28 cellular contexts compared by ENCODE assay signal in the genomic region with DNA sequence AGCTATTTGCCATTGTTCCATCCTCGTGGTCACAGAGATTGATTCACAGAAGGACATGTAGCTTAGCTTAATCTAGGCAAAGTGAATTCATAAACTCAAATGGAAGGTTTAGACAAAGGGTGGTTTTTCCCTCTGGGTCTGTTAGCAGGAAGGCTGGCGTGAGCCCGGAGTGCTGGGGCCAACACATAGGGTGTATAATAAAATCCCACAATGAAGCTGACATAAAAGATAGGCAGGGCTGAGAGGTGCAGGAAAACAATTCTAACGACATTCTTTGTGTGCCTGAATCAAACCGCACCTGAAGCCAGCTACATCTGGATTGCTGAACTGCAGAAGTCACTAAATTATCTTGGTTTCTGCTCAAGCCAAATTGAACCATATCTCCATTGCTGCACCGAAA.
"Had no signal": no experiment of that assay in that cellular context is flagged by ENCODE, and none has a peak within 500 bp of the region (broad histone marks: within the 10 kb centered on the region; RNA-seq: fewer than 3 reads in every experiment).

No MANE protein-coding gene starts in this region.

- H3K4me1 Mint-ChIP-seq: naive thymus-derived CD8-positive, alpha-beta T cell; stimulated activated effector memory CD8-positive, alpha-beta T cell treated with anti-CD3 and anti-CD28 coated beads, Interleukin-12 subunit alpha, Interleukin-12 subunit beta, amount 100 ng/mL, for 72 hours; stimulated activated naive B cell treated with anti-CD40 and anti-IgM and Interleukin-4, amounts not matched to agents 10 μg/mL and 1 μg/mL and 100 μg/mL, for 72 hours had no signal

- ATAC-seq: naive thymus-derived CD8-positive, alpha-beta T cell; natural killer cell treated with Interleukin-12 subunit alpha and Interleukin-12 subunit beta and Interleukin-15 and Interleukin-18, amount 100 ng/mL, for 72 hours; psoas muscle; right cardiac atrium; right lobe of liver; stimulated activated effector memory CD8-positive, alpha-beta T cell treated with anti-CD3 and anti-CD28 coated beads, Interleukin-12 subunit alpha, Interleukin-12 subunit beta, amount 100 ng/mL, for 72 hours; stimulated activated naive B cell treated with anti-CD40 and anti-IgM and Interleukin-4, amounts not matched to agents 10 μg/mL and 1 μg/mL and 100 μg/mL, for 72 hours; upper lobe of right lung had no signal

- H3K36me3 Mint-ChIP-seq: naive thymus-derived CD8-positive, alpha-beta T cell; natural killer cell treated with Interleukin-12 subunit alpha and Interleukin-12 subunit beta and Interleukin-15 and Interleukin-18, amount 100 ng/mL, for 72 hours; stimulated activated effector memory CD8-positive, alpha-beta T cell treated with anti-CD3 and anti-CD28 coated beads, Interleukin-12 subunit alpha, Interleukin-12 subunit beta, amount 100 ng/mL, for 72 hours; stimulated activated naive B cell treated with anti-CD40 and anti-IgM and Interleukin-4, amounts not matched to agents 10 μg/mL and 1 μg/mL and 100 μg/mL, for 72 hours; type B pancreatic cell had no signal

- DNase-seq: naive thymus-derived CD8-positive, alpha-beta T cell; nephron progenitor cell; occipital lobe; ovary; psoas muscle; right cardiac atrium; right lobe of liver; sigmoid colon; small intestine; stimulated activated CD4-positive, alpha-beta T cell treated with anti-CD3 and anti-CD28 coated beads, Interleukin-15, amount 100 ng/mL, for 24 hours; stimulated activated CD4-positive, alpha-beta T cell treated with anti-CD3 and anti-CD28 coated beads, Interleukin-2, amount 100 ng/mL, for 24 hours; stimulated activated CD4-positive, alpha-beta T cell treated with anti-CD3 and anti-CD28 coated beads, Interleukin-2, amount 100 ng/mL, for 48 hours; stimulated activated CD4-positive, alpha-beta T cell treated with anti-CD3 and anti-CD28 coated beads, Interleukin-4, amount 100 ng/mL, for 24 hours; stimulated activated naive B cell treated with anti-CD40 and anti-IgM and Interleukin-4, amounts not matched to agents 10 μg/mL and 1 μg/mL and 100 μg/mL, for 72 hours; stimulated activated naive CD4-positive, alpha-beta T cell treated with Interleukin-2 at 50 U/mL for 16 hours; stomach; thyroid gland; upper lobe of right lung; uterus had no signal

- H3K4me3 Mint-ChIP-seq: naive thymus-derived CD8-positive, alpha-beta T cell; natural killer cell treated with Interleukin-12 subunit alpha and Interleukin-12 subunit beta and Interleukin-15 and Interleukin-18, amount 100 ng/mL, for 72 hours; nephron progenitor cell; neural crest cell; stimulated activated effector memory CD8-positive, alpha-beta T cell treated with anti-CD3 and anti-CD28 coated beads, Interleukin-12 subunit alpha, Interleukin-12 subunit beta, amount 100 ng/mL, for 72 hours; stimulated activated naive B cell treated with anti-CD40 and anti-IgM and Interleukin-4, amounts not matched to agents 10 μg/mL and 1 μg/mL and 100 μg/mL, for 72 hours; stimulated activated naive CD8-positive, alpha-beta T cell treated with anti-CD3 and anti-CD28 coated beads, Interleukin-15, Interleukin-2, amounts not matched to agents 100 ng/mL and 50 ng/mL, for 24 hours; type B pancreatic cell had no signal

- H3K4me3 ChIP-seq: ovary, psoas muscle, right lobe of liver, sigmoid colon, stomach, thoracic aorta, thyroid gland, tibial nerve, upper lobe of right lung, uterus had no signal

- H3K36me3 ChIP-seq: ovary, right lobe of liver, sigmoid colon, stomach, thoracic aorta, thyroid gland, tibial nerve, upper lobe of right lung, uterus had no signal

- H3K9me3 Mint-ChIP-seq: naive thymus-derived CD8-positive, alpha-beta T cell; natural killer cell treated with Interleukin-12 subunit alpha and Interleukin-12 subunit beta and Interleukin-15 and Interleukin-18, amount 100 ng/mL, for 72 hours; nephron progenitor cell; neural crest cell; stimulated activated effector memory CD8-positive, alpha-beta T cell treated with anti-CD3 and anti-CD28 coated beads, Interleukin-12 subunit alpha, Interleukin-12 subunit beta, amount 100 ng/mL, for 72 hours; stimulated activated naive B cell treated with anti-CD40 and anti-IgM and Interleukin-4, amounts not matched to agents 10 μg/mL and 1 μg/mL and 100 μg/mL, for 72 hours; stimulated activated naive CD8-positive, alpha-beta T cell treated with anti-CD3 and anti-CD28 coated beads, Interleukin-15, Interleukin-2, amounts not matched to agents 100 ng/mL and 50 ng/mL, for 24 hours; type B pancreatic cell had no signal

- H3K27me3 ChIP-seq: ovary, right lobe of liver, sigmoid colon, stomach, thyroid gland, tibial nerve, upper lobe of right lung, uterus had no signal

- H3K27ac ChIP-seq: ovary, parathyroid adenoma, psoas muscle, right lobe of liver, sigmoid colon, stomach, thoracic aorta, thyroid gland, tibial nerve, upper lobe of right lung, uterus had no signal

- H3K27ac Mint-ChIP-seq: naive thymus-derived CD8-positive, alpha-beta T cell; natural killer cell treated with Interleukin-12 subunit alpha and Interleukin-12 subunit beta and Interleukin-15 and Interleukin-18, amount 100 ng/mL, for 72 hours; progenitor cell of endocrine pancreas; stimulated activated effector memory CD8-positive, alpha-beta T cell treated with anti-CD3 and anti-CD28 coated beads, Interleukin-12 subunit alpha, Interleukin-12 subunit beta, amount 100 ng/mL, for 72 hours; stimulated activated naive B cell treated with anti-CD40 and anti-IgM and Interleukin-4, amounts not matched to agents 10 μg/mL and 1 μg/mL and 100 μg/mL, for 72 hours; stimulated activated naive CD8-positive, alpha-beta T cell treated with anti-CD3 and anti-CD28 coated beads, Interleukin-15, Interleukin-2, amounts not matched to agents 100 ng/mL and 50 ng/mL, for 24 hours; type B pancreatic cell had no signal

- H3K9me3 ChIP-seq: ovary, psoas muscle, right lobe of liver, sigmoid colon, stomach, thoracic aorta, thyroid gland, tibial nerve, upper lobe of right lung, uterus had no signal

- H3K4me1 ChIP-seq: parathyroid adenoma, right lobe of liver, upper lobe of right lung had no signal
